In genomic region chr1:23588749-23589505, GRCh38 we compare ENCODE assay signal across 1 cellular context.
TF ChIP-seq lines count a peak whose summit lies in the region.

No MANE protein-coding gene starts in this region.

TF ChIP-seq in K562, 482 proteins besides CTCF, POLR2A, EP300 and RAD21 (continued from another document):
- peak; percentile 91 for TF ChIP-seq ATF3 (IDR thresholded peaks at IDR 0.05)
- no peak for TF ChIP-seq ATF3 (CRISPR knock-in tag; conservative IDR thresholded peaks at IDR 0.05)
- TF ChIP-seq CEBPG (CRISPR knock-in tag; IDR thresholded peaks at IDR 0.05) = peak; percentile 53
- TF ChIP-seq CEBPG (tag; conservative IDR thresholded peaks at IDR 0.05 in 1 of 2, IDR thresholded peaks at IDR 0.05 in 1 of 2) = peak; percentile 43 to 79
- TF ChIP-seq DMBX1 (CRISPR knock-in tag; IDR thresholded peaks at IDR 0.05; ENCODE audit: borderline replicate concordance) = no peak
- peak; percentile 33; the same call in 1 of the 2 replicates for TF ChIP-seq EGR1 (conservative IDR thresholded peaks at IDR 0.05)
- no peak for TF ChIP-seq SMARCA4 (IDR thresholded peaks at IDR 0.05)
- TF ChIP-seq CEBPB (tag; IDR thresholded peaks at IDR 0.05) = 0 out of 2 replicates have a peak, but pooled peaks have one; percentile 19
- no peak for TF ChIP-seq CBX3 (IDR thresholded peaks at IDR 0.05; ENCODE audit: borderline replicate concordance in 1 of 2, low read length in 2 of 2)
